ENCODE assay signal across 22 cellular contexts in genomic region chr14:61557262-61557661, GRCh38.
DNase-seq lines count a peak whose midpoint lies in the region; ATAC-seq and TF ChIP-seq lines count a peak whose summit lies in the region.
"Had no signal": no experiment of that assay in that cellular context is flagged by ENCODE, and none has a peak within 500 bp of the region (broad histone marks: within the 10 kb centered on the region; RNA-seq: fewer than 3 reads in every experiment).

No MANE protein-coding gene starts in this region.

- peak overlapping the region; percentile 99 for H3K27ac ChIP-seq in RWPE2 (ENCODE audit: poor library complexity, severe bottlenecking)
- H3K27ac ChIP-seq in right cardiac atrium (ENCODE audit: low read length): no peak overlapping the region
- H3K27ac ChIP-seq: foreskin keratinocyte, hepatocyte, neutrophil, thyroid gland had no signal

- H3K36me3 Mint-ChIP-seq in activated T-cell treated with anti-CD3 and anti-CD28 coated beads, Interleukin-2, amount 50 U/mL, for 72 hours (ENCODE audit: insufficient read depth in 2 of 2): peaks cover 3 to 4% of the 10 kb centered on the region in 2 donors
- H3K36me3 Mint-ChIP-seq in stimulated activated naive B cell treated with anti-CD40 and anti-IgM and Interleukin-4, amounts not matched to agents 10 μg/mL and 1 μg/mL and 100 μg/mL, for 72 hours: peaks cover 0 to 3% of the 10 kb centered on the region in 2 donors

- intact Hi-C loops in right cardiac atrium (cut with DNase I): no loop called here

- H3K9me3 Mint-ChIP-seq in activated T-cell treated with anti-CD3 and anti-CD28 coated beads, Interleukin-2, amount 50 U/mL, for 72 hours: peaks cover 0 to 3% of the 10 kb centered on the region in 2 donors
- H3K9me3 Mint-ChIP-seq in stimulated activated naive B cell treated with anti-CD40 and anti-IgM and Interleukin-4, amounts not matched to agents 10 μg/mL and 1 μg/mL and 100 μg/mL, for 72 hours: peaks cover 3% of the 10 kb centered on the region in 2 donors
- H3K9me3 Mint-ChIP-seq: activated B cell treated with CpG ODN at 0.5 μM for 24 hours; activated CD4-positive, alpha-beta memory T cell treated with anti-CD3 and anti-CD28 coated beads for 36 hours; activated naive CD4-positive, alpha-beta T cell treated with anti-CD3 and anti-CD28 coated beads, Interleukin-2, amount 10 ng/mL, durations not matched to agents 7 days and 5 days; T-helper 2 cell treated with Interferon-gamma antibody and Interleukin-4, amounts not matched to agents 5 μg/mL and 100 μg/mL, for 36 hours had no signal

- no peaks in the 10 kb centered on the region for H3K27me3 Mint-ChIP-seq in activated T-cell treated with anti-CD3 and anti-CD28 coated beads, Interleukin-2, amount 50 U/mL, for 72 hours (ENCODE audit: low read depth)
- H3K27me3 Mint-ChIP-seq in stimulated activated naive B cell treated with anti-CD40 and anti-IgM and Interleukin-4, amounts not matched to agents 10 μg/mL and 1 μg/mL and 100 μg/mL, for 72 hours: no peaks in the 10 kb centered on the region
- H3K27me3 Mint-ChIP-seq: activated B cell treated with CpG ODN at 0.5 μM for 24 hours; activated CD4-positive, alpha-beta memory T cell treated with anti-CD3 and anti-CD28 coated beads for 36 hours; activated naive CD4-positive, alpha-beta T cell treated with anti-CD3 and anti-CD28 coated beads, Interleukin-2, amount 10 ng/mL, durations not matched to agents 7 days and 5 days had no signal

- no peak for DNase-seq in activated T-cell treated with anti-CD3 and anti-CD28 coated beads, Interleukin-2, amount 50 U/mL, for 72 hours
- DNase-seq in activated T-cell treated with anti-CD3 and anti-CD28 coated beads, Interleukin-2, amount 50 U/mL, for 1 hour: no peak
- DNase-seq in RWPE2 (ENCODE audit: low spot score): no peak
- peak; percentile 66 for DNase-seq in kidney glomerular epithelial cell (lab: John Stamatoyannopoulos, UW)
- no peak for DNase-seq in stimulated activated naive B cell treated with anti-CD40 and anti-IgM and Interleukin-4, amounts not matched to agents 10 μg/mL and 1 μg/mL and 100 μg/mL, for 72 hours
- no peak for DNase-seq in germinal center (ENCODE audit: low spot score)
- DNase-seq in right cardiac atrium: no peak
- DNase-seq in NK-92 treated with Interleukin-12 subunit alpha and Interleukin-12 subunit beta, amount 100 ng/mL, for 24 hours (lab: John Stamatoyannopoulos, UW): no peak
- DNase-seq: activated B cell treated with CpG ODN at 0.5 μM for 24 hours; activated CD4-positive, alpha-beta memory T cell treated with anti-CD3 and anti-CD28 coated beads for 36 hours; activated naive CD4-positive, alpha-beta T cell treated with anti-CD3 and anti-CD28 coated beads, Interleukin-2, amount 10 ng/mL, durations not matched to agents 7 days and 5 days; cerebellar nuclear complex; foreskin keratinocyte; mucosa of descending colon; NCI-H1105; NCI-H2081 treated with DMSO at 0.1 percent for 48 hours; small intestine; stimulated activated naive CD4-positive, alpha-beta T cell treated with Interleukin-2 at 50 U/mL for 16 hours; thyroid gland had no signal

- peaks cover 61% of the 10 kb centered on the region for H3K4me1 Mint-ChIP-seq in activated T-cell treated with anti-CD3 and anti-CD28 coated beads, Interleukin-2, amount 50 U/mL, for 72 hours (ENCODE audit: low read depth)
- H3K4me1 Mint-ChIP-seq in stimulated activated naive B cell treated with anti-CD40 and anti-IgM and Interleukin-4, amounts not matched to agents 10 μg/mL and 1 μg/mL and 100 μg/mL, for 72 hours: peaks cover 44 to 59% of the 10 kb centered on the region in 2 donors

- no peak for TF ChIP-seq CTCF in RWPE2 (IDR thresholded peaks at IDR 0.05; ENCODE audit: poor library complexity, severe bottlenecking)

- no peaks in the 10 kb centered on the region for H3K36me3 ChIP-seq in RWPE2 (ENCODE audit: low read depth)
- H3K36me3 ChIP-seq: neutrophil, thyroid gland had no signal

- peak; percentile 36 to 56 for ATAC-seq in activated T-cell treated with anti-CD3 and anti-CD28 coated beads, Interleukin-2, amount 50 U/mL, for 72 hours (replicated peaks in 1 of 2)
- ATAC-seq in RWPE2 (ENCODE audit: low read depth) (no peak), right cardiac atrium (no peak)
- ATAC-seq in stimulated activated naive B cell treated with anti-CD40 and anti-IgM and Interleukin-4, amounts not matched to agents 10 μg/mL and 1 μg/mL and 100 μg/mL, for 72 hours (replicated peaks): no peak
- ATAC-seq: foreskin keratinocyte, mucosa of descending colon had no signal

- H3K4me3 Mint-ChIP-seq in activated T-cell treated with anti-CD3 and anti-CD28 coated beads, Interleukin-2, amount 50 U/mL, for 72 hours: no peak overlapping the region
- H3K4me3 Mint-ChIP-seq in stimulated activated naive B cell treated with anti-CD40 and anti-IgM and Interleukin-4, amounts not matched to agents 10 μg/mL and 1 μg/mL and 100 μg/mL, for 72 hours: no peak overlapping the region
- H3K4me3 Mint-ChIP-seq: activated B cell treated with CpG ODN at 0.5 μM for 24 hours; activated CD4-positive, alpha-beta memory T cell treated with anti-CD3 and anti-CD28 coated beads for 36 hours; activated naive CD4-positive, alpha-beta T cell treated with anti-CD3 and anti-CD28 coated beads, Interleukin-2, amount 10 ng/mL, durations not matched to agents 7 days and 5 days; T-helper 2 cell treated with Interferon-gamma antibody and Interleukin-4, amounts not matched to agents 5 μg/mL and 100 μg/mL, for 36 hours had no signal

- peak overlapping the region; percentile 75 for H3K27ac Mint-ChIP-seq in activated T-cell treated with anti-CD3 and anti-CD28 coated beads, Interleukin-2, amount 50 U/mL, for 72 hours
- H3K27ac Mint-ChIP-seq in stimulated activated naive B cell treated with anti-CD40 and anti-IgM and Interleukin-4, amounts not matched to agents 10 μg/mL and 1 μg/mL and 100 μg/mL, for 72 hours: peak overlapping the region; percentile 72
- H3K27ac Mint-ChIP-seq: activated B cell treated with CpG ODN at 0.5 μM for 24 hours; activated CD4-positive, alpha-beta memory T cell treated with anti-CD3 and anti-CD28 coated beads for 36 hours; activated naive CD4-positive, alpha-beta T cell treated with anti-CD3 and anti-CD28 coated beads, Interleukin-2, amount 10 ng/mL, durations not matched to agents 7 days and 5 days; T-helper 2 cell treated with Interferon-gamma antibody and Interleukin-4, amounts not matched to agents 5 μg/mL and 100 μg/mL, for 36 hours had no signal

- WGBS in right cardiac atrium: 86% methylated on average over 2 of the region's 2 CpGs

- H3K4me1 ChIP-seq in RWPE2 (ENCODE audit: insufficient read depth, poor library complexity, severe bottlenecking): peaks cover 62% of the 10 kb centered on the region
- H3K4me1 ChIP-seq in right cardiac atrium (ENCODE audit: control insufficient read depth, insufficient read depth, low read length): peaks cover 13% of the 10 kb centered on the region

- H3K4me3 ChIP-seq in RWPE2 (ENCODE audit: severe bottlenecking) (no peak overlapping the region), right cardiac atrium (ENCODE audit: low read length) (no peak overlapping the region)
- H3K4me3 ChIP-seq: hepatocyte, mucosa of descending colon, thyroid gland had no signal

- H3K27me3 ChIP-seq in RWPE2 (ENCODE audit: insufficient read depth, poor library complexity, severe bottlenecking): no peaks in the 10 kb centered on the region
- H3K27me3 ChIP-seq in right cardiac atrium (ENCODE audit: control insufficient read depth, insufficient read depth): no peaks in the 10 kb centered on the region
- H3K27me3 ChIP-seq: foreskin keratinocyte, hepatocyte, neutrophil, thyroid gland had no signal

- H3K9me3 ChIP-seq in RWPE2 (ENCODE audit: severe bottlenecking): no peaks in the 10 kb centered on the region
- H3K9me3 ChIP-seq in right cardiac atrium (ENCODE audit: control insufficient read depth, low read length): no peaks in the 10 kb centered on the region
- H3K9me3 ChIP-seq: mucosa of descending colon, neutrophil, thyroid gland had no signal

Comparison
In these comparisons a context has a peak if more than half of its experiments do, and no peak if none do; other contexts are left out.
1. ATAC-seq: peak in activated T-cell treated with anti-CD3 and anti-CD28 coated beads, Interleukin-2, amount 50 U/mL, for 72 hours (2 of 2); none in RWPE2 (single experiment), stimulated activated naive B cell treated with anti-CD40 and anti-IgM and Interleukin-4, amounts not matched to agents 10 μg/mL and 1 μg/mL and 100 μg/mL, for 72 hours (0 of 2) and right cardiac atrium (0 of 2).